33 cellular contexts compared by ENCODE assay signal in the genomic region with DNA sequence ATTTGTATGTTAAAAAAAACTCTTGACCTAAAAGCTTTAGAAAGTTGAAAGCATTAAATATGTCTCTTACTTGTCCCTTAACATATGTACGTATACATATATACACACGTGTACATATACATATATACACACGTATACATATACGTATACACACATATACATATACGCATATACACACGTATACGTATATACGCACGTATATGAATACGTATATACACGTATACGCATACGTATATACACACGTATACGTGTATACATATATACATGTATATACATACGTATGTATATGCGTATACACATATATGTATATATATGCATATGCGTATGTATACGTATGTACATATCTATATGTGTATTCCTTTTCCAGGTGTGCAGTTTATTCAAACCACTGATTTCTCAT. TPM values are rescaled to one million over a fixed set of nuclear protein-coding genes. Genes with fewer than 3 reads are reported as not detected.
DNase-seq lines count a peak whose midpoint lies in the region; ATAC-seq, FAIRE-seq and TF ChIP-seq lines count a peak whose summit lies in the region.
"Had no signal": no experiment of that assay in that cellular context is flagged by ENCODE, and none has a peak within 500 bp of the region (broad histone marks: within the 10 kb centered on the region; RNA-seq: fewer than 3 reads in every experiment).

No MANE protein-coding gene starts in this region.

- H2AFZ ChIP-seq in ACC112 (ENCODE audit: low read length, unreplicated experiment), result no peak overlapping the region

- ATAC-seq in T-helper 17 cell (no peak), naive B cell (ENCODE audit: low read depth in 2 of 2) (no peak)
- ATAC-seq: left cardiac atrium had no signal

- no peaks in the 10 kb centered on the region for H3K36me3 Mint-ChIP-seq in T-helper 17 cell (ENCODE audit: low read depth)
- no peaks in the 10 kb centered on the region for H3K36me3 Mint-ChIP-seq in naive B cell

- no peak overlapping the region for H3K27ac ChIP-seq in ACC112 (ENCODE audit: low read depth, low read length)
- H3K27ac ChIP-seq: RWPE1 had no signal

- no peaks in the 10 kb centered on the region for H3K36me3 ChIP-seq in ACC112 (ENCODE audit: insufficient read depth, low read length)

- H3K4me3 ChIP-seq in ACC112 (ENCODE audit: low read depth, low read length), result 0 out of 2 replicates have a peak overlapping the region, but pooled peaks have one; percentile 25

- H3K4me1 Mint-ChIP-seq in T-helper 17 cell (peaks cover 8% of the 10 kb centered on the region), naive B cell (peaks cover 15 to 74% (median 22%) of the 10 kb centered on the region in 3 donors)

- no peaks in the 10 kb centered on the region for H3K4me1 ChIP-seq in ACC112 (ENCODE audit: control insufficient read depth, insufficient read depth, low read length, unreplicated experiment)

- DNase-seq in GM12891 (ENCODE audit: insufficient read length, low spot score), result no peak
- DNase-seq in T-helper 17 cell, result no peak
- no peak for DNase-seq in naive B cell
- DNase-seq in NCI-H1694 (lab: John Stamatoyannopoulos, UW), result no peak
- no peak for DNase-seq in HT-29 (ENCODE audit: low spot score)
- DNase-seq in SKM-1 (lab: John Stamatoyannopoulos, UW; ENCODE audit: unreplicated experiment), result no peak
- no peak for DNase-seq in C1 segment of cervical spinal cord (lab: John Stamatoyannopoulos, UW)
- DNase-seq: activated CD4-positive, alpha-beta T cell treated with anti-CD3 and anti-CD28 coated beads for 48 hours; activated naive CD4-positive, alpha-beta T cell; activated T-cell treated with anti-CD3 and anti-CD28 coated beads, Interleukin-2, amount 50 U/mL, for 1 hour; effector memory CD4-positive, alpha-beta T cell; head of caudate nucleus; KBM-7; left cardiac atrium; MM.1S; NCI-H2081 treated with DMSO at 0.1 percent for 48 hours; NCI-H345; NCI-H774; nucleus accumbens; stimulated activated naive CD4-positive, alpha-beta T cell had no signal

- no peaks in the 10 kb centered on the region for H3K27me3 ChIP-seq in ACC112 (ENCODE audit: insufficient read depth, low read length)
- H3K27me3 ChIP-seq: BLaER1 treated with 17β-estradiol and CSF1 and Interleukin-3, amounts not matched to agents 10 nM and 100 nM had no signal

- no peaks in the 10 kb centered on the region for H3K9me3 Mint-ChIP-seq in naive B cell
- H3K9me3 Mint-ChIP-seq: T-helper 2 cell treated with Interferon-gamma antibody and Interleukin-4, amounts not matched to agents 5 μg/mL and 100 μg/mL, for 36 hours had no signal

- H3K27me3 Mint-ChIP-seq in T-helper 17 cell, result no peaks in the 10 kb centered on the region
- no peaks in the 10 kb centered on the region for H3K27me3 Mint-ChIP-seq in naive B cell

- H3K27ac Mint-ChIP-seq in T-helper 17 cell, result peak overlapping the region; percentile 29
- no peak overlapping the region for H3K27ac Mint-ChIP-seq in naive B cell
- H3K27ac Mint-ChIP-seq: T-helper 2 cell treated with Interferon-gamma antibody and Interleukin-4, amounts not matched to agents 5 μg/mL and 100 μg/mL, for 36 hours had no signal

- FAIRE-seq in GM12891 (lab: Jason Lieb, UNC), result peak; percentile 72

- H3K4me3 Mint-ChIP-seq in T-helper 17 cell (no peak overlapping the region), naive B cell (peak overlapping the region in 6 of 8 donors; percentile 9 to 72 (median 22))

- H3K9me3 ChIP-seq in T-helper 17 cell (ENCODE audit: control insufficient read depth, low read length, poor library complexity, severe bottlenecking), result no peaks in the 10 kb centered on the region
- H3K9me3 ChIP-seq: HAP-1 had no signal

- no peak for TF ChIP-seq POLR2A in GM12891 (IDR thresholded peaks at IDR 0.05; ENCODE audit: low read depth, low read length)

- H3K79me2 ChIP-seq in ACC112 (ENCODE audit: control insufficient read depth, insufficient read depth, low read length, unreplicated experiment), result peaks cover 79% of the 10 kb centered on the region

TF ChIP-seq in GM12891, 5 proteins besides CTCF, POLR2A, EP300 and RAD21:
- TF ChIP-seq PAX5 (IDR thresholded peaks at IDR 0.05; ENCODE audit: insufficient read depth, low read length, severe bottlenecking), result no peak
- no peak for TF ChIP-seq POU2F2 (IDR thresholded peaks at IDR 0.05; ENCODE audit: low read depth, low read length)
- TF ChIP-seq TAF1 (IDR thresholded peaks at IDR 0.05; ENCODE audit: low read depth, low read length), result no peak

RNA-seq across cellular contexts. Expression of a gene that starts 3.8 kb away (rescaled TPM):
- 7.3 TPM for polyA plus RNA-seq in GM12891 (2012; ENCODE audit: low read depth, missing spikeins)
- total RNA-seq in T-helper 17 cell, result 10 to 100 TPM; 53.9 to 60.7 TPM
- 10 to 100 TPM in 5 of 6 donors, 1 to 10 TPM in 1; 7.5 to 22.4 (median 18.5) TPM for polyA plus RNA-seq in naive B cell (ENCODE audit: low read depth in 6 of 6)
- total RNA-seq in HT-29 (2014; rRNA removed; shearing (Covaris generic)), result 13.8 and 16.3 TPM in 2 replicates

RNA-seq across cellular contexts. Expression of a gene that starts 32.9 kb away (rescaled TPM):
- not detected for polyA plus RNA-seq in GM12891 (2012; ENCODE audit: low read depth, missing spikeins)
- total RNA-seq in T-helper 17 cell, result not detected
- not detected for polyA plus RNA-seq in naive B cell (ENCODE audit: low read depth in 6 of 6)
- not detected in 2 replicates for total RNA-seq in HT-29 (2014; rRNA removed; shearing (Covaris generic))
- total RNA-seq: activated CD8-positive, alpha-beta memory T cell treated with anti-CD3 and anti-CD28 coated beads for 36 hours; epithelial cell of proximal tubule; fibroblast of villous mesenchyme; left cardiac atrium; mammary epithelial cell; pulmonary artery endothelial cell; SK-MEL-5; temporal lobe; urinary bladder had no signal
- polyA plus RNA-seq: mammary epithelial cell, urinary bladder had no signal
